In genomic region chr7:19122018-19122588, GRCh38 we compare ENCODE assay signal across 9 cellular contexts. TPM values are rescaled to one million over a fixed set of nuclear protein-coding genes. Genes with fewer than 3 reads are reported as not detected.
DNase-seq lines count a peak whose midpoint lies in the region; ATAC-seq, FAIRE-seq and TF ChIP-seq lines count a peak whose summit lies in the region.
"Had no signal": no experiment of that assay in that cellular context is flagged by ENCODE, and none has a peak within 500 bp of the region (broad histone marks: within the 10 kb centered on the region; RNA-seq: fewer than 3 reads in every experiment).

No MANE protein-coding gene starts in this region.

- H3K36me3 ChIP-seq in bronchial epithelial cell (ENCODE audit: control insufficient read depth, insufficient read depth, low read length), result no peaks in the 10 kb centered on the region

- no peak overlapping the region for H3K4me3 Mint-ChIP-seq in osteocyte (ENCODE audit: unreplicated experiment)
- H3K4me3 Mint-ChIP-seq in activated T-cell treated with anti-CD3 and anti-CD28 coated beads, Interleukin-2, amount 50 U/mL, for 72 hours, result no peak overlapping the region

- TF ChIP-seq CTCF in GM12874 (IDR thresholded peaks at IDR 0.05; ENCODE audit: insufficient read depth, low read depth, low read length) (peak; percentile 47; the same call in 1 of the 2 replicates), bronchial epithelial cell (IDR thresholded peaks at IDR 0.05; ENCODE audit: insufficient read depth, low read length, severe bottlenecking) (peak; percentile 62), osteocyte (IDR thresholded peaks at IDR 0.05) (peak; percentile 83)

- ATAC-seq in GM18870 (IDR thresholded peaks at IDR 0.05; ENCODE audit: unreplicated experiment) (no peak), HG02588 (IDR thresholded peaks at IDR 0.05; ENCODE audit: unreplicated experiment) (no peak)
- ATAC-seq in activated T-cell treated with anti-CD3 and anti-CD28 coated beads, Interleukin-2, amount 50 U/mL, for 72 hours (replicated peaks in 1 of 2), result no peak

- no peaks in the 10 kb centered on the region for H3K9me3 Mint-ChIP-seq in osteocyte (ENCODE audit: unreplicated experiment)
- no peaks in the 10 kb centered on the region for H3K9me3 Mint-ChIP-seq in activated T-cell treated with anti-CD3 and anti-CD28 coated beads, Interleukin-2, amount 50 U/mL, for 72 hours

- H3K27me3 Mint-ChIP-seq in osteocyte (ENCODE audit: unreplicated experiment), result no peaks in the 10 kb centered on the region
- peaks cover 40% of the 10 kb centered on the region for H3K27me3 Mint-ChIP-seq in activated T-cell treated with anti-CD3 and anti-CD28 coated beads, Interleukin-2, amount 50 U/mL, for 72 hours (ENCODE audit: low read depth)

- peaks cover 24% of the 10 kb centered on the region for H3K27me3 ChIP-seq in bronchial epithelial cell (ENCODE audit: control insufficient read depth, insufficient read depth, low read length)

- no peak for FAIRE-seq in bronchial epithelial cell (lab: Jason Lieb, UNC)

- DNase-seq in NCI-H2171 (lab: John Stamatoyannopoulos, UW) (peak; percentile 14), bronchial epithelial cell (ENCODE audit: low read depth) (peak; percentile 46), osteocyte (ENCODE audit: extremely low spot score, unreplicated experiment) (no peak), AG08395 (ENCODE audit: low spot score) (no peak)
- no peak for DNase-seq in activated T-cell treated with anti-CD3 and anti-CD28 coated beads, Interleukin-2, amount 50 U/mL, for 72 hours

- no peak overlapping the region for H3K4me3 ChIP-seq in bronchial epithelial cell (ENCODE audit: low read depth, low read length)

- no peak overlapping the region for H3K27ac Mint-ChIP-seq in osteocyte (ENCODE audit: unreplicated experiment)
- H3K27ac Mint-ChIP-seq in activated T-cell treated with anti-CD3 and anti-CD28 coated beads, Interleukin-2, amount 50 U/mL, for 72 hours, result no peak overlapping the region

- no peaks in the 10 kb centered on the region for H3K36me3 Mint-ChIP-seq in osteocyte (ENCODE audit: unreplicated experiment)
- peaks cover 0 to 2% of the 10 kb centered on the region in 2 donors for H3K36me3 Mint-ChIP-seq in activated T-cell treated with anti-CD3 and anti-CD28 coated beads, Interleukin-2, amount 50 U/mL, for 72 hours (ENCODE audit: insufficient read depth in 2 of 2)

- peaks cover 32% of the 10 kb centered on the region for H3K4me1 Mint-ChIP-seq in osteocyte (ENCODE audit: unreplicated experiment)
- H3K4me1 Mint-ChIP-seq in activated T-cell treated with anti-CD3 and anti-CD28 coated beads, Interleukin-2, amount 50 U/mL, for 72 hours (ENCODE audit: low read depth), result no peaks in the 10 kb centered on the region

RNA-seq across cellular contexts. Expression of gene TWIST1, which starts 4.7 kb away (rescaled TPM):
- 9.0 and 23.7 TPM in 2 replicates for total RNA-seq in bronchial epithelial cell
- total RNA-seq in osteocyte, result 53.4 and 58.4 TPM in 2 replicates
- total RNA-seq in activated T-cell treated with anti-CD3 and anti-CD28 coated beads, Interleukin-2, amount 50 U/mL, for 72 hours, result 1 to 10 TPM in 1 of 2 donors, under 1 TPM in 1; 0.48 to 6.5 TPM

RNA-seq across cellular contexts. Expression of gene FERD3L, which starts 23.1 kb away (rescaled TPM):
- total RNA-seq in bronchial epithelial cell (not detected in 2 replicates), osteocyte (not detected in 2 replicates)
- not detected for total RNA-seq in activated T-cell treated with anti-CD3 and anti-CD28 coated beads, Interleukin-2, amount 50 U/mL, for 72 hours
- total RNA-seq: T-helper 2 cell treated with Interferon-gamma antibody and Interleukin-4, amounts not matched to agents 100 ng/mL and 5 ng/mL, for 36 hours had no signal

Comparison
In these comparisons a context has a peak if more than half of its experiments do, and no peak if none do; other contexts are left out.
1. DNase-seq: peak in NCI-H2171 (single experiment) and bronchial epithelial cell (single experiment); none in osteocyte (single experiment), AG08395 (single experiment) and activated T-cell treated with anti-CD3 and anti-CD28 coated beads, Interleukin-2, amount 50 U/mL, for 72 hours (0 of 2).
2. Peak in every context shown above with its lines, with median percentiles within 50 percentile points of each other: CTCF ChIP-seq.